Comparison of ENCODE assay signal across 12 cellular contexts in genomic region chrX:150869450-150869849, GRCh38. TPM values are rescaled to one million over a fixed set of nuclear protein-coding genes. Genes with fewer than 3 reads are reported as not detected.
DNase-seq lines count a peak whose midpoint lies in the region; ATAC-seq and TF ChIP-seq lines count a peak whose summit lies in the region.
"Had no signal": no experiment of that assay in that cellular context is flagged by ENCODE, and none has a peak within 500 bp of the region (broad histone marks: within the 10 kb centered on the region; RNA-seq: fewer than 3 reads in every experiment).

No MANE protein-coding gene starts in this region.

- TF ChIP-seq POLR2A in thyroid gland (IDR thresholded peaks at IDR 0.05) = no peak

- intact Hi-C loops in Right ventricle myocardium superior (cut with DNase I) (no loop called here), right cardiac atrium (cut with DNase I) (no loop called here), thyroid gland (cut with DNase I) (no loop called here)

- H3K4me3 ChIP-seq in right atrium auricular region (no peak overlapping the region), right cardiac atrium (ENCODE audit: low read length) (no peak overlapping the region), thyroid gland (replicated peaks in 1 of 3) (no peak overlapping the region)
- H3K4me3 ChIP-seq: coronary artery had no signal

- H3K27me3 ChIP-seq in right atrium auricular region = no peaks in the 10 kb centered on the region
- H3K27me3 ChIP-seq in right cardiac atrium (ENCODE audit: control insufficient read depth, insufficient read depth) = no peaks in the 10 kb centered on the region
- no peaks in the 10 kb centered on the region for H3K27me3 ChIP-seq in thyroid gland

- H3K36me3 ChIP-seq in right atrium auricular region (no peaks in the 10 kb centered on the region), thyroid gland (no peaks in the 10 kb centered on the region)

- ATAC-seq in Right ventricle myocardium superior (ENCODE audit: poor library complexity) (peak; percentile 82), right cardiac atrium (peak; percentile 59 to 74), HG03432 (IDR thresholded peaks at IDR 0.05; ENCODE audit: unreplicated experiment) (no peak)
- ATAC-seq: activated T-cell treated with anti-CD3 and anti-CD28 coated beads, Interleukin-2, amount 50 U/mL, for 72 hours had no signal

- H3K27ac ChIP-seq in right atrium auricular region = no peak overlapping the region
- no peak overlapping the region for H3K27ac ChIP-seq in right cardiac atrium (ENCODE audit: low read length)
- H3K27ac ChIP-seq in thyroid gland = no peak overlapping the region
- H3K27ac ChIP-seq: coronary artery had no signal

- in situ Hi-C loops in SK-MEL-5 (cut with HindIII; ENCODE audit: low pct_unique_long_range_greater_than_20kb, low sequenced_read_pairs) = no loop called here

- no peaks in the 10 kb centered on the region for H3K9me3 ChIP-seq in right atrium auricular region
- H3K9me3 ChIP-seq in right cardiac atrium (ENCODE audit: control insufficient read depth, low read length) = no peaks in the 10 kb centered on the region
- no peaks in the 10 kb centered on the region for H3K9me3 ChIP-seq in thyroid gland

- no peak for DNase-seq in Right ventricle myocardium superior
- DNase-seq in right atrium auricular region (ENCODE audit: low spot score) = no peak
- peak; percentile 49 for DNase-seq in SK-MEL-5 (ENCODE audit: low read depth, low spot score)
- DNase-seq in right cardiac atrium = peak in 1 of 3 donors; percentile 62
- peak; percentile 4 to 14 for DNase-seq in thyroid gland
- no peak for DNase-seq in NCI-H2107 (lab: John Stamatoyannopoulos, UW)
- DNase-seq in SW480 (ENCODE audit: low spot score) = no peak
- DNase-seq: activated CD4-positive, alpha-beta T cell treated with anti-CD3 and anti-CD28 coated beads for 48 hours; activated T-cell treated with anti-CD3 and anti-CD28 coated beads, Interleukin-2, amount 50 U/mL, for 72 hours; Calu3 had no signal

- TF ChIP-seq CTCF in right atrium auricular region (IDR thresholded peaks at IDR 0.05) = no peak
- no peak for TF ChIP-seq CTCF in thyroid gland (IDR thresholded peaks at IDR 0.05)

- peaks cover 0 to 31% of the 10 kb centered on the region in 2 donors for H3K4me1 ChIP-seq in right atrium auricular region
- peaks cover 13% of the 10 kb centered on the region for H3K4me1 ChIP-seq in right cardiac atrium (ENCODE audit: control insufficient read depth, insufficient read depth, low read length)
- no peaks in the 10 kb centered on the region for H3K4me1 ChIP-seq in thyroid gland

- 72% methylated on average over 3 of the region's 3 CpGs for WGBS in right cardiac atrium
- WGBS in thyroid gland, 2 donors = 81 to 84% methylated on average over 3 of the region's 3 CpGs

RNA-seq across cellular contexts. Expression of gene CD99L2, which starts 29.0 kb away (rescaled TPM):
- total RNA-seq in Right ventricle myocardium superior (71.5 TPM), right atrium auricular region (10 to 100 TPM; 66.0 to 72.0 TPM), right cardiac atrium (10 to 100 TPM; 66.5 to 84.7 (median 71.8) TPM), thyroid gland (10 to 100 TPM; 26.4 to 39.1 (median 31.2) TPM)
- total RNA-seq in SK-MEL-5 (2014; rRNA removed; shearing (Covaris generic)) = 34.4 and 37.7 TPM in 2 replicates
- 61.4 and 85.6 TPM in 2 replicates for polyA plus RNA-seq in SK-MEL-5 (2015; cell fraction: cytosol; rRNA removed)
- polyA plus RNA-seq in SK-MEL-5 (2015; cell fraction: nucleus; rRNA removed) = 15.3 and 21.0 TPM in 2 replicates
- polyA plus RNA-seq in right cardiac atrium = 70.0 TPM

Comparison
In these comparisons a context has a peak if more than half of its experiments do, and no peak if none do; other contexts are left out.
1. DNase-seq: peak in SK-MEL-5 (single experiment) and thyroid gland (2 of 2); none in Right ventricle myocardium superior (single experiment), right atrium auricular region (single experiment), NCI-H2107 (single experiment) and SW480 (single experiment).